Comparison of ENCODE assay signal across 1 cellular context in the genomic region with DNA sequence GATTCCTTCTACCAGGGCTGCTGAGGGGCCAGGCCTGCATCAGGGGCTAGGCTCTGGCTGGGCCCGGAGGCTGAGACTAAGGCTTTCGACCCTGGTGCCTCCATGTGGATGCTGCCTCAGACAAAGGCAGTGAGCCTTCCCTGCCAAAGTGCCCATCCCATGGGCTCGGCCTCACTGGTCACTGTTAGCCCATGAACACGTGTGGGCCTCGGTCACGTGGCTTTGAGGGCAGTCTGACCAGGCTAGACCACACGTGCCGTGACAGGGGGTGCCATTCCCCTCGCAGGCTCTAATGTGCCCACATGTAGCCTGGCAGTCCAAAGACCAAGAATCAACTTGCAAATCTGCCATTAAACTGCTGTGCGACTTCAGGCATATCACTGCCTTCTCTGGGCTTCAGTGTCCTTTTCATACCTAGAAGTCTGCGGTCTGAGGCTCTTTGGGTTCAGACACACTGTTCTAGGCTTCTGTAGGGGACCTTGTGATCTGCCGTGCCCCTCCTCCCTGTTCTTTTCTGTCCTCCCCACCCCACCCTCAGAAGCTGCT.
TF ChIP-seq lines count a peak whose summit lies in the region.

No MANE protein-coding gene starts in this region.

TF ChIP-seq in K562, 482 proteins besides CTCF, POLR2A, EP300 and RAD21 (continued from another document):
- no peak for TF ChIP-seq ZC3H11A (IDR thresholded peaks at IDR 0.05; ENCODE audit: low read depth, low read length)
- no peak for TF ChIP-seq KDM2B (CRISPR knock-in tag; IDR thresholded peaks at IDR 0.05)
- TF ChIP-seq, protein P1, sequence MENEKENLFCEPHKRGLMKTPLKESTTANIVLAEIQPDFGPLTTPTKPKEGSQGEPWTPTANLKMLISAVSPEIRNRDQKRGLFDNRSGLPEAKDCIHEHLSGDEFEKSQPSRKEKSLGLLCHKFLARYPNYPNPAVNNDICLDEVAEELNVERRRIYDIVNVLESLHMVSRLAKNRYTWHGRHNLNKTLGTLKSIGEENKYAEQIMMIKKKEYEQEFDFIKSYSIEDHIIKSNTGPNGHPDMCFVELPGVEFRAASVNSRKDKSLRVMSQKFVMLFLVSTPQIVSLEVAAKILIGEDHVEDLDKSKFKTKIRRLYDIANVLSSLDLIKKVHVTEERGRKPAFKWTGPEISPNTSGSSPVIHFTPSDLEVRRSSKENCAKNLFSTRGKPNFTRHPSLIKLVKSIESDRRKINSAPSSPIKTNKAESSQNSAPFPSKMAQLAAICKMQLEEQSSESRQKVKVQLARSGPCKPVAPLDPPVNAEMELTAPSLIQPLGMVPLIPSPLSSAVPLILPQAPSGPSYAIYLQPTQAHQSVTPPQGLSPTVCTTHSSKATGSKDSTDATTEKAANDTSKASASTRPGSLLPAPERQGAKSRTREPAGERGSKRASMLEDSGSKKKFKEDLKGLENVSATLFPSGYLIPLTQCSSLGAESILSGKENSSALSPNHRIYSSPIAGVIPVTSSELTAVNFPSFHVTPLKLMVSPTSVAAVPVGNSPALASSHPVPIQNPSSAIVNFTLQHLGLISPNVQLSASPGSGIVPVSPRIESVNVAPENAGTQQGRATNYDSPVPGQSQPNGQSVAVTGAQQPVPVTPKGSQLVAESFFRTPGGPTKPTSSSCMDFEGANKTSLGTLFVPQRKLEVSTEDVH (IDR thresholded peaks at IDR 0.05; ENCODE audit: low read depth, partially characterized antibody): no peak
- TF ChIP-seq L3MBTL2 (IDR thresholded peaks at IDR 0.05): no peak
- no peak for TF ChIP-seq DNMT1 (IDR thresholded peaks at IDR 0.05)
- 0 out of 2 replicates have a peak, but pooled peaks have one; percentile 4 for TF ChIP-seq TARDBP (IDR thresholded peaks at IDR 0.05)
- no peak for TF ChIP-seq YBX1 (IDR thresholded peaks at IDR 0.05)
- TF ChIP-seq TAF9B (IDR thresholded peaks at IDR 0.05; ENCODE audit: partially characterized antibody): no peak
- TF ChIP-seq, protein P2, sequence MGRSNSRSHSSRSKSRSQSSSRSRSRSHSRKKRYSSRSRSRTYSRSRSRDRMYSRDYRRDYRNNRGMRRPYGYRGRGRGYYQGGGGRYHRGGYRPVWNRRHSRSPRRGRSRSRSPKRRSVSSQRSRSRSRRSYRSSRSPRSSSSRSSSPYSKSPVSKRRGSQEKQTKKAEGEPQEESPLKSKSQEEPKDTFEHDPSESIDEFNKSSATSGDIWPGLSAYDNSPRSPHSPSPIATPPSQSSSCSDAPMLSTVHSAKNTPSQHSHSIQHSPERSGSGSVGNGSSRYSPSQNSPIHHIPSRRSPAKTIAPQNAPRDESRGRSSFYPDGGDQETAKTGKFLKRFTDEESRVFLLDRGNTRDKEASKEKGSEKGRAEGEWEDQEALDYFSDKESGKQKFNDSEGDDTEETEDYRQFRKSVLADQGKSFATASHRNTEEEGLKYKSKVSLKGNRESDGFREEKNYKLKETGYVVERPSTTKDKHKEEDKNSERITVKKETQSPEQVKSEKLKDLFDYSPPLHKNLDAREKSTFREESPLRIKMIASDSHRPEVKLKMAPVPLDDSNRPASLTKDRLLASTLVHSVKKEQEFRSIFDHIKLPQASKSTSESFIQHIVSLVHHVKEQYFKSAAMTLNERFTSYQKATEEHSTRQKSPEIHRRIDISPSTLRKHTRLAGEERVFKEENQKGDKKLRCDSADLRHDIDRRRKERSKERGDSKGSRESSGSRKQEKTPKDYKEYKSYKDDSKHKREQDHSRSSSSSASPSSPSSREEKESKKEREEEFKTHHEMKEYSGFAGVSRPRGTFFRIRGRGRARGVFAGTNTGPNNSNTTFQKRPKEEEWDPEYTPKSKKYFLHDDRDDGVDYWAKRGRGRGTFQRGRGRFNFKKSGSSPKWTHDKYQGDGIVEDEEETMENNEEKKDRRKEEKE (IDR thresholded peaks at IDR 0.05; ENCODE audit: borderline replicate concordance in 1 of 2, control insufficient read depth in 1 of 2, low read depth in 2 of 2, low read length in 1 of 2): no peak
- TF ChIP-seq, protein P3, sequence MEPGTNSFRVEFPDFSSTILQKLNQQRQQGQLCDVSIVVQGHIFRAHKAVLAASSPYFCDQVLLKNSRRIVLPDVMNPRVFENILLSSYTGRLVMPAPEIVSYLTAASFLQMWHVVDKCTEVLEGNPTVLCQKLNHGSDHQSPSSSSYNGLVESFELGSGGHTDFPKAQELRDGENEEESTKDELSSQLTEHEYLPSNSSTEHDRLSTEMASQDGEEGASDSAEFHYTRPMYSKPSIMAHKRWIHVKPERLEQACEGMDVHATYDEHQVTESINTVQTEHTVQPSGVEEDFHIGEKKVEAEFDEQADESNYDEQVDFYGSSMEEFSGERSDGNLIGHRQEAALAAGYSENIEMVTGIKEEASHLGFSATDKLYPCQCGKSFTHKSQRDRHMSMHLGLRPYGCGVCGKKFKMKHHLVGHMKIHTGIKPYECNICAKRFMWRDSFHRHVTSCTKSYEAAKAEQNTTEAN (CRISPR knock-in tag; IDR thresholded peaks at IDR 0.05): no peak
- TF ChIP-seq KLF1 (tag; IDR thresholded peaks at IDR 0.05): no peak
- TF ChIP-seq MAFF (IDR thresholded peaks at IDR 0.05; ENCODE audit: low read length): no peak
- no peak for TF ChIP-seq SIX5 (IDR thresholded peaks at IDR 0.05; ENCODE audit: borderline replicate concordance in 1 of 2, insufficient read depth in 1 of 2, low read depth in 1 of 2, low read length in 2 of 2)
- no peak for TF ChIP-seq ZNF311 (CRISPR knock-in tag; IDR thresholded peaks at IDR 0.05)
- TF ChIP-seq, protein P4, sequence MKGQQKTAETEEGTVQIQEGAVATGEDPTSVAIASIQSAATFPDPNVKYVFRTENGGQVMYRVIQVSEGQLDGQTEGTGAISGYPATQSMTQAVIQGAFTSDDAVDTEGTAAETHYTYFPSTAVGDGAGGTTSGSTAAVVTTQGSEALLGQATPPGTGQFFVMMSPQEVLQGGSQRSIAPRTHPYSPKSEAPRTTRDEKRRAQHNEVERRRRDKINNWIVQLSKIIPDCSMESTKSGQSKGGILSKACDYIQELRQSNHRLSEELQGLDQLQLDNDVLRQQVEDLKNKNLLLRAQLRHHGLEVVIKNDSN (CRISPR knock-in tag; IDR thresholded peaks at IDR 0.05): peak; percentile 65
- TF ChIP-seq, protein P5, sequence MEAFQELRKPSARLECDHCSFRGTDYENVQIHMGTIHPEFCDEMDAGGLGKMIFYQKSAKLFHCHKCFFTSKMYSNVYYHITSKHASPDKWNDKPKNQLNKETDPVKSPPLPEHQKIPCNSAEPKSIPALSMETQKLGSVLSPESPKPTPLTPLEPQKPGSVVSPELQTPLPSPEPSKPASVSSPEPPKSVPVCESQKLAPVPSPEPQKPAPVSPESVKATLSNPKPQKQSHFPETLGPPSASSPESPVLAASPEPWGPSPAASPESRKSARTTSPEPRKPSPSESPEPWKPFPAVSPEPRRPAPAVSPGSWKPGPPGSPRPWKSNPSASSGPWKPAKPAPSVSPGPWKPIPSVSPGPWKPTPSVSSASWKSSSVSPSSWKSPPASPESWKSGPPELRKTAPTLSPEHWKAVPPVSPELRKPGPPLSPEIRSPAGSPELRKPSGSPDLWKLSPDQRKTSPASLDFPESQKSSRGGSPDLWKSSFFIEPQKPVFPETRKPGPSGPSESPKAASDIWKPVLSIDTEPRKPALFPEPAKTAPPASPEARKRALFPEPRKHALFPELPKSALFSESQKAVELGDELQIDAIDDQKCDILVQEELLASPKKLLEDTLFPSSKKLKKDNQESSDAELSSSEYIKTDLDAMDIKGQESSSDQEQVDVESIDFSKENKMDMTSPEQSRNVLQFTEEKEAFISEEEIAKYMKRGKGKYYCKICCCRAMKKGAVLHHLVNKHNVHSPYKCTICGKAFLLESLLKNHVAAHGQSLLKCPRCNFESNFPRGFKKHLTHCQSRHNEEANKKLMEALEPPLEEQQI (IDR thresholded peaks at IDR 0.05): no peak
- TF ChIP-seq SLC30A9 (CRISPR knock-in tag; IDR thresholded peaks at IDR 0.05): no peak
